In genomic region chr11:86792150-86792549, GRCh38 we compare ENCODE assay signal across 23 cellular contexts. TPM values are rescaled to one million over a fixed set of nuclear protein-coding genes. Genes with fewer than 3 reads are reported as not detected.
DNase-seq lines count a peak whose midpoint lies in the region; ATAC-seq, FAIRE-seq and TF ChIP-seq lines count a peak whose summit lies in the region.
"Had no signal": no experiment of that assay in that cellular context is flagged by ENCODE, and none has a peak within 500 bp of the region (broad histone marks: within the 10 kb centered on the region; RNA-seq: fewer than 3 reads in every experiment).

No MANE protein-coding gene starts in this region.

- H3K36me3 ChIP-seq in IMR-90 (ENCODE audit: control insufficient read depth, insufficient read depth, low read length) (no peaks in the 10 kb centered on the region), mesendoderm (ENCODE audit: control insufficient read depth, insufficient read depth, low read length) (no peaks in the 10 kb centered on the region), trophoblast cell (ENCODE audit: control insufficient read depth in 1 of 2, insufficient read depth in 2 of 2, low read length in 2 of 2) (no peaks in the 10 kb centered on the region)
- H3K36me3 ChIP-seq: BLaER1, SJCRH30 had no signal

- no peak for TF ChIP-seq EP300 in A549 (IDR thresholded peaks at IDR 0.05)

- H3K4me3 ChIP-seq in A549 (no peak overlapping the region), IMR-90 (ENCODE audit: insufficient read depth, low read depth, low read length) (no peak overlapping the region), mesendoderm (ENCODE audit: low read length) (no peak overlapping the region), trophoblast cell (ENCODE audit: low read depth, low read length) (no peak overlapping the region)
- H3K4me3 ChIP-seq: BLaER1, SJCRH30 had no signal

- no peak overlapping the region for H3K56ac ChIP-seq in IMR-90 (ENCODE audit: extremely low read depth, insufficient read depth, low read length)
- H3K56ac ChIP-seq in mesendoderm (ENCODE audit: low read length): no peak overlapping the region

- H2BK12ac ChIP-seq in trophoblast cell (ENCODE audit: low read length): peak overlapping the region; percentile 33

- H3K4me2 ChIP-seq in A549 (no peak overlapping the region), IMR-90 (ENCODE audit: low read depth, low read length) (no peak overlapping the region), mesendoderm (ENCODE audit: low read length) (no peak overlapping the region), trophoblast cell (ENCODE audit: low read length) (no peak overlapping the region)
- H3K4me2 ChIP-seq: BLaER1 had no signal

- peaks cover 37% of the 10 kb centered on the region for H3K4me1 ChIP-seq in A549
- H3K4me1 ChIP-seq in IMR-90 (ENCODE audit: control insufficient read depth, insufficient read depth, low read length): no peaks in the 10 kb centered on the region
- H3K4me1 ChIP-seq in mesendoderm (ENCODE audit: control insufficient read depth, low read depth, low read length): no peaks in the 10 kb centered on the region
- H3K4me1 ChIP-seq in trophoblast cell (ENCODE audit: control insufficient read depth in 1 of 2, insufficient read depth in 2 of 2, low read length in 2 of 2): peaks cover 5 to 13% of the 10 kb centered on the region in 2 experiments
- H3K4me1 ChIP-seq: BLaER1 had no signal

- DNase-seq in A549 (ENCODE audit: low read depth in 1 of 2, low spot score in 1 of 2) (no peak), IMR-90 (no peak), mesendoderm (no peak), trophoblast cell (no peak), iPS-NIHi11 (ENCODE audit: low spot score) (no peak), occipital lobe (lab: John Stamatoyannopoulos, UW) (no peak)
- DNase-seq: CD4-positive, CD25-positive, alpha-beta regulatory T cell; DMS53; Karpas-422; NCI-H1092; NCI-H1417 treated with DMSO at 0.1 percent for 48 hours; NCI-H1694 treated with DMSO at 0.1 percent for 48 hours; NCI-H2081; NCI-H2171; NCI-H226; NCI-H510A treated with DMSO at 0.1 percent for 48 hours; NCI-H774; SJCRH30 had no signal

- H2BK120ac ChIP-seq in IMR-90 (ENCODE audit: low read depth, low read length) (no peak overlapping the region), mesendoderm (ENCODE audit: low read depth, low read length) (no peak overlapping the region), trophoblast cell (ENCODE audit: insufficient read depth, low read length, poor library complexity) (no peak overlapping the region)

- H4K91ac ChIP-seq in IMR-90 (ENCODE audit: insufficient read depth, low read depth, low read length) (no peak overlapping the region), trophoblast cell (ENCODE audit: low read depth, low read length) (peak overlapping the region; percentile 22)

- H2AFZ ChIP-seq in IMR-90 (replicated peaks; ENCODE audit: low read length, poor library complexity) (peak overlapping the region; percentile 48), trophoblast cell (ENCODE audit: insufficient read depth, low read length, poor library complexity) (no peak overlapping the region)

- CTCF ChIA-PET in A549 (lab: Yijun Ruan, JAX): interaction anchor here (0.7 to 3.1 kb wide), 4 partner anchors 7 to 184 kb away, joined by 3 to 11 read pairs (median 4); partner anchors contain the start of gene PRSS23
- CTCF ChIA-PET in IMR-90 (lab: Yijun Ruan, JAX): interaction anchor here (0.6 kb wide), 1 partner anchor 100 kb away, joined by 3 read pairs; no protein-coding TSS in a partner anchor

- FAIRE-seq in A549 (lab: Jason Lieb, UNC): no peak

- in situ Hi-C loops in IMR-90 (cut with MboI; ENCODE audit: low sequenced_read_pairs): no loop called here

- TF ChIP-seq POLR2A in A549 (IDR thresholded peaks at IDR 0.05; ENCODE audit: low read length): no peak
- TF ChIP-seq POLR2A in IMR-90 (IDR thresholded peaks at IDR 0.05; ENCODE audit: low read depth, low read length): no peak

- no TSS peak for BruUV-seq in IMR-90 (replicated peaks; lab: Mats Ljungman, UMichigan)

- H3K79me2 ChIP-seq in mesendoderm (ENCODE audit: control insufficient read depth, insufficient read depth, low read length) (no peaks in the 10 kb centered on the region), trophoblast cell (ENCODE audit: control insufficient read depth, insufficient read depth, low read length, poor library complexity) (no peaks in the 10 kb centered on the region)

- H2BK20ac ChIP-seq in IMR-90 (ENCODE audit: low read depth, low read length): no peak overlapping the region

- dilution Hi-C loops in IMR-90 (cut with HindIII; ENCODE audit: low sequenced_read_pairs, unreplicated experiment): no loop called here

- POLR2A ChIA-PET in A549 (lab: Yijun Ruan, JAX): interaction anchor here (1.0 to 2.9 kb wide), 3 partner anchors 8 to 55 kb away, joined by 3 to 28 read pairs (median 3); partner anchors contain the start of gene PRSS23
- POLR2A ChIA-PET in IMR-90 (lab: Charles Lee; ENCODE audit: unreplicated experiment): no interaction called here

- ATAC-seq in A549 (no peak), IMR-90 (ENCODE audit: low read depth) (no peak), GM21723 (IDR thresholded peaks at IDR 0.05; ENCODE audit: unreplicated experiment) (no peak), HG02678 (IDR thresholded peaks at IDR 0.05; ENCODE audit: unreplicated experiment) (no peak)
- ATAC-seq: HCT116, SK-N-SH treated with all-trans-retinoic acid at 6 μM for 48 hours had no signal

- H4K8ac ChIP-seq in IMR-90 (ENCODE audit: low read depth in 2 of 2, low read length in 2 of 2): no peak overlapping the region
- no peak overlapping the region for H4K8ac ChIP-seq in mesendoderm (ENCODE audit: low read depth, low read length)
- no peak overlapping the region for H4K8ac ChIP-seq in trophoblast cell (ENCODE audit: low read depth, low read length)

- no peak overlapping the region for H2BK5ac ChIP-seq in IMR-90 (ENCODE audit: low read depth, low read length, poor library complexity, severe bottlenecking)
- H2BK5ac ChIP-seq in mesendoderm (ENCODE audit: low read length): no peak overlapping the region
- H2BK5ac ChIP-seq in trophoblast cell (ENCODE audit: low read depth, low read length, poor library complexity): no peak overlapping the region

- H3K27me3 ChIP-seq in IMR-90 (ENCODE audit: control insufficient read depth, insufficient read depth, low read length): no peaks in the 10 kb centered on the region
- H3K27me3 ChIP-seq in mesendoderm (ENCODE audit: insufficient read depth, low read length, poor library complexity): no peaks in the 10 kb centered on the region
- H3K27me3 ChIP-seq in trophoblast cell (ENCODE audit: insufficient read depth, low read length): no peaks in the 10 kb centered on the region
- H3K27me3 ChIP-seq: BLaER1, SJCRH30 had no signal

- H3K14ac ChIP-seq in IMR-90 (replicated peaks; ENCODE audit: low read depth, low read length) (no peak overlapping the region; the same call in 1 of the 2 replicates), trophoblast cell (ENCODE audit: low read length) (no peak overlapping the region)

- H3K9me1 ChIP-seq in IMR-90 (ENCODE audit: insufficient read depth, low read length): no peaks in the 10 kb centered on the region; the same call in 1 of the 2 replicates

- H3K18ac ChIP-seq in IMR-90 (ENCODE audit: low read depth, low read length): no peak overlapping the region
- H3K18ac ChIP-seq in mesendoderm (ENCODE audit: low read length): no peak overlapping the region
- H3K18ac ChIP-seq in trophoblast cell (ENCODE audit: low read length): no peak overlapping the region

- intact Hi-C loops in IMR-90 (cut with micrococcal nuclease): no loop called here

- H3K79me1 ChIP-seq in IMR-90 (ENCODE audit: low read depth in 1 of 2, low read length in 2 of 2) (no peaks in the 10 kb centered on the region), mesendoderm (ENCODE audit: low read length) (no peaks in the 10 kb centered on the region), trophoblast cell (ENCODE audit: low read length) (no peaks in the 10 kb centered on the region)

- H2BK15ac ChIP-seq in IMR-90 (ENCODE audit: low read depth, low read length) (no peak overlapping the region), mesendoderm (replicated peaks; ENCODE audit: low read depth) (no peak overlapping the region)

- TF ChIP-seq CTCF in A549 (IDR thresholded peaks at IDR 0.05) (no peak), IMR-90 (conservative IDR thresholded peaks at IDR 0.05; ENCODE audit: low read depth, low read length) (no peak)

- no peak overlapping the region for H2AK5ac ChIP-seq in IMR-90 (ENCODE audit: low read depth, low read length)
- no peak overlapping the region for H2AK5ac ChIP-seq in mesendoderm (ENCODE audit: low read length)
- no peak overlapping the region for H2AK5ac ChIP-seq in trophoblast cell (ENCODE audit: low read length)

- H3K9me3 ChIP-seq in A549: no peaks in the 10 kb centered on the region
- no peaks in the 10 kb centered on the region for H3K9me3 ChIP-seq in IMR-90 (ENCODE audit: control insufficient read depth, insufficient read depth, low read length)
- H3K9me3 ChIP-seq in trophoblast cell (ENCODE audit: insufficient read depth, low read depth, low read length): no peaks in the 10 kb centered on the region
- H3K9me3 ChIP-seq: BLaER1, SJCRH30 had no signal

- no peak overlapping the region for H3K9ac ChIP-seq in IMR-90 (ENCODE audit: low read depth, low read length)
- no peak overlapping the region for H3K9ac ChIP-seq in mesendoderm (ENCODE audit: low read length)
- no peak overlapping the region for H3K9ac ChIP-seq in trophoblast cell (ENCODE audit: low read length)
- H3K9ac ChIP-seq: BLaER1 had no signal

- H3K23ac ChIP-seq in IMR-90 (ENCODE audit: low read depth, low read length) (no peak overlapping the region), mesendoderm (ENCODE audit: low read length) (peak overlapping the region; percentile 49), trophoblast cell (ENCODE audit: low read length) (no peak overlapping the region)

- H2AK9ac ChIP-seq in IMR-90 (replicated peaks; ENCODE audit: low read depth, low read length, poor library complexity): peak overlapping the region; percentile 63

- TF ChIP-seq RAD21 in A549 (conservative IDR thresholded peaks at IDR 0.05 in 1 of 2, IDR thresholded peaks at IDR 0.05 in 1 of 2) (no peak), IMR-90 (IDR thresholded peaks at IDR 0.05; ENCODE audit: low read length) (no peak)

- peak overlapping the region; percentile 2 to 76; a peak in 3 of 6 replicates for H3K27ac ChIP-seq in A549
- no peak overlapping the region for H3K27ac ChIP-seq in IMR-90 (ENCODE audit: insufficient read depth, low read length)
- no peak overlapping the region for H3K27ac ChIP-seq in mesendoderm (ENCODE audit: low read depth, low read length)
- no peak overlapping the region for H3K27ac ChIP-seq in trophoblast cell (ENCODE audit: low read depth, low read length)
- H3K27ac ChIP-seq: BLaER1, SJCRH30 had no signal

- no peak overlapping the region for H4K12ac ChIP-seq in trophoblast cell (ENCODE audit: low read depth, low read length)

- WGBS in A549 (ENCODE audit: missing lambda C conversion rate): 88% methylated on average over 3 of the region's 3 CpGs
- WGBS in IMR-90 (ENCODE audit: extremely low coverage in 2 of 2, insufficient read length in 1 of 2), 2 experiments: 31% methylated on average over 2 of the region's 3 CpGs; no CpG with 5 or more reads in 1 of the 2 experiments
- no CpG with 5 or more reads among the region's 3 CpGs for WGBS in mesendoderm (ENCODE audit: extremely low coverage, insufficient coverage, low lambda C conversion rate)
- no CpG with 5 or more reads among the region's 3 CpGs for WGBS in trophoblast cell (ENCODE audit: extremely low coverage, insufficient coverage, insufficient read length)

- H4K5ac ChIP-seq in IMR-90 (ENCODE audit: low read depth, low read length) (no peak overlapping the region), mesendoderm (ENCODE audit: low read length) (no peak overlapping the region)

- no peaks in the 10 kb centered on the region for H4K20me1 ChIP-seq in IMR-90 (ENCODE audit: insufficient read depth, low read length)
- H4K20me1 ChIP-seq: BLaER1 had no signal

- H3K4ac ChIP-seq in IMR-90 (ENCODE audit: low read depth, low read length): no peak overlapping the region
- no peak overlapping the region for H3K4ac ChIP-seq in mesendoderm (ENCODE audit: low read depth, low read length)
- no peak overlapping the region for H3K4ac ChIP-seq in trophoblast cell (ENCODE audit: low read depth, low read length)

RNA-seq across cellular contexts. Expression of gene PRSS23, which starts 8.2 kb away (rescaled TPM):
- 240 and 282 TPM in 2 replicates for polyA plus RNA-seq in A549 (2011; rRNA removed)
- polyA plus RNA-seq in A549 (2012; cell fraction: cytosol; rRNA removed): 114 and 212 TPM in 2 replicates
- polyA plus RNA-seq in A549 (2012; cell fraction: nucleus; rRNA removed): 111 and 129 TPM in 2 replicates
- polyA plus RNA-seq in A549 (2017; fragmentation: RNase III; extraction: RNeasy Plus Mini Kit Qiagen cat#74134 plus additional on column Dnase treatment): 199 to 247 TPM (median 217 TPM) in 3 replicates
- polyA minus RNA-seq in A549 (2011; rRNA and poly(A)+ RNA removed): 340 and 362 TPM in 2 replicates
- total RNA-seq in IMR-90 (2012; rRNA removed): 123 and 199 TPM in 2 replicates
- 82.8 and 100 TPM in 2 replicates for polyA plus RNA-seq in IMR-90 (2012; rRNA removed)
- polyA plus RNA-seq in IMR-90 (2012; cell fraction: cytosol; rRNA removed): 29.4 and 33.7 TPM in 2 replicates
- 12.6 and 23.8 TPM in 2 replicates for polyA plus RNA-seq in IMR-90 (2012; cell fraction: nucleus; rRNA removed; ENCODE audit: low replicate concordance)
- polyA plus RNA-seq in mesendoderm (2013, experiment 1 of 2): 3.9 TPM
- 4.1 TPM for polyA plus RNA-seq in mesendoderm (2013, experiment 2 of 2)
- 180 and 185 TPM in 2 replicates for polyA plus RNA-seq in trophoblast cell (2013)
- 11.1 TPM for total RNA-seq in occipital lobe
- total RNA-seq: CD4-positive, CD25-positive, alpha-beta regulatory T cell had no signal

Comparison
In these comparisons a context has a peak if more than half of its experiments do, and no peak if none do; other contexts are left out.
1. H3K27ac ChIP-seq: peak in A549 (2 of 2); none in IMR-90 (single experiment), mesendoderm (single experiment) and trophoblast cell (single experiment).
2. RNA of gene PRSS23, which starts 8.2 kb away (total RNA-seq): 123 to 199 TPM in IMR-90; 11.1 TPM in occipital lobe (single experiment); every median in the first group is over 10 times any median in the second.